29 cellular contexts compared by ENCODE assay signal in the genomic region with DNA sequence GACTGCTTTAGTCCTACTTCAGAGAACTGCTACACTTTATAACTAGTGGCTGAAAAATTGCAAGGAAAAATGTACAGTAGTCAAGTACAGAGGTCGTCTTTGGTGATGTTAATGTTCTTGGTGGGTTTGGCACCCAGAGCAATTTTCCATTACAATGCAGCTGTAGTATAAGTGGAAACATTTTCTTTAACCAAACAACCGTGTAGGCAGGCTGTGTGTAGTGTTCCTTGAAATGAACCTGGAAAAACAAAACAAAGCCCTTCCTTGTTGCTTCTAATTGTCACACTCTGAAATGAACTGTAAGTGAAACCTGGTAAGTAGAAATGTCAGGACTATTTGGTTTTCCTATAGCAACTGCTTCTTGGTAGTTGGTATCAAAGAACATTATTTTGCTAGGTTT.
DNase-seq lines count a peak whose midpoint lies in the region; ATAC-seq and TF ChIP-seq lines count a peak whose summit lies in the region.
"Had no signal": no experiment of that assay in that cellular context is flagged by ENCODE, and none has a peak within 500 bp of the region (broad histone marks: within the 10 kb centered on the region; RNA-seq: fewer than 3 reads in every experiment).

No MANE protein-coding gene starts in this region.

- DNase-seq in DMS153 (lab: John Stamatoyannopoulos, UW) (peak; percentile 27), DMS153 treated with DMSO at 0.1 percent for 48 hours (lab: John Stamatoyannopoulos, UW; ENCODE audit: unreplicated experiment) (no peak), SK-MEL-5 (ENCODE audit: low read depth, low spot score) (peak; percentile 32), fibroblast of the aortic adventitia (ENCODE audit: low read depth) (peak; percentile 15), osteocyte (ENCODE audit: extremely low spot score, unreplicated experiment) (no peak), heart left ventricle (no peak), MV-4-11 (lab: John Stamatoyannopoulos, UW) (no peak)
- no peak for DNase-seq in activated CD4-positive, alpha-beta T cell treated with anti-CD3 and anti-CD28 coated beads, Interleukin-2, amount 50 U/mL, for 4 hours
- DNase-seq: activated CD4-positive, alpha-beta T cell treated with anti-CD3 and anti-CD28 coated beads for 4 hours; activated CD8-positive, alpha-beta memory T cell treated with anti-CD3 and anti-CD28 coated beads, Interleukin-2, amount 10 ng/mL, durations not matched to agents 7 days and 5 days; body of pancreas; CD8-positive, alpha-beta T cell; effector memory CD8-positive, alpha-beta T cell; hypothalamus; lower lobe of right lung; NCI-H1694; NCI-H345; nucleus accumbens; Peyer's patch; spleen; stimulated activated CD4-positive, alpha-beta T cell treated with anti-CD3 and anti-CD28 coated beads, Interleukin-4, amount 100 ng/mL, for 24 hours; stimulated activated naive CD8-positive, alpha-beta T cell treated with anti-CD3 and anti-CD28 coated beads, Interleukin-15, Interleukin-2, amounts not matched to agents 100 U/mL and 50 U/mL, for 24 hours; T-helper 17 cell; transverse colon had no signal

- WGBS in heart left ventricle, 4 donors = 10 to 22% (median 16%) methylated on average over 2 of the region's 2 CpGs

- peaks cover 0 to 9% (median 2%) of the 10 kb centered on the region in 12 donors for H3K4me1 ChIP-seq in heart left ventricle
- H3K4me1 ChIP-seq: Peyer's patch, transverse colon had no signal

- intact Hi-C loops in heart left ventricle (cut with DNase I) = no loop called here

- H3K27ac ChIP-seq in heart left ventricle = peak overlapping the region in 1 of 12 donors; percentile 21
- H3K27ac ChIP-seq: 22Rv1, body of pancreas, lower lobe of right lung, Peyer's patch, SK-N-MC, spleen, transverse colon had no signal

- no peak for TF ChIP-seq POLR2A in heart left ventricle (IDR thresholded peaks at IDR 0.05)

- in situ Hi-C loops in SK-MEL-5 (cut with HindIII; ENCODE audit: low pct_unique_long_range_greater_than_20kb, low sequenced_read_pairs) = no loop called here

- no peaks in the 10 kb centered on the region for H3K9me3 ChIP-seq in heart left ventricle
- H3K9me3 ChIP-seq: body of pancreas, lower lobe of right lung, Peyer's patch, spleen, transverse colon had no signal

- H3K27me3 Mint-ChIP-seq in osteocyte (ENCODE audit: unreplicated experiment) = no peaks in the 10 kb centered on the region
- H3K27me3 Mint-ChIP-seq: activated CD8-positive, alpha-beta memory T cell treated with anti-CD3 and anti-CD28 coated beads, Interleukin-2, amount 10 ng/mL, durations not matched to agents 7 days and 5 days; T-helper 17 cell had no signal

- TF ChIP-seq CTCF in fibroblast of the aortic adventitia (IDR thresholded peaks at IDR 0.05; ENCODE audit: insufficient read depth, low read length) (no peak), osteocyte (IDR thresholded peaks at IDR 0.05) (no peak), heart left ventricle (IDR thresholded peaks at IDR 0.05) (no peak)

- no peak overlapping the region for H3K4me3 Mint-ChIP-seq in osteocyte (ENCODE audit: unreplicated experiment)
- H3K4me3 Mint-ChIP-seq: activated CD8-positive, alpha-beta memory T cell treated with anti-CD3 and anti-CD28 coated beads, Interleukin-2, amount 10 ng/mL, durations not matched to agents 7 days and 5 days; activated T-helper 1 cell treated with anti-CD3 and anti-CD28 coated beads, Interleukin-12 subunit alpha, Interleukin-12 subunit beta, Interleukin-2, Interleukin-4 antibody, amounts not matched to agents 30 ng/mL and 10 ng/mL and 1 ng/mL, durations not matched to agents 14 hours and 24 hours and 36 hours; CD8-positive, alpha-beta T cell; effector memory CD8-positive, alpha-beta T cell; T-helper 17 cell had no signal

- H3K27ac Mint-ChIP-seq in osteocyte (ENCODE audit: unreplicated experiment) = peak overlapping the region; percentile 24
- H3K27ac Mint-ChIP-seq: activated CD8-positive, alpha-beta memory T cell treated with anti-CD3 and anti-CD28 coated beads, Interleukin-2, amount 10 ng/mL, durations not matched to agents 7 days and 5 days; activated naive CD4-positive, alpha-beta T cell treated with anti-CD3 and anti-CD28 coated beads, Interleukin-2, amount 50 U/mL, for 72 hours; activated T-helper 1 cell treated with anti-CD3 and anti-CD28 coated beads, Interleukin-12 subunit alpha, Interleukin-12 subunit beta, Interleukin-2, Interleukin-4 antibody, amounts not matched to agents 30 ng/mL and 10 ng/mL and 1 ng/mL, durations not matched to agents 14 hours and 24 hours and 36 hours; CD8-positive, alpha-beta T cell; effector memory CD8-positive, alpha-beta T cell; T-helper 17 cell had no signal

- H3K9me3 Mint-ChIP-seq in osteocyte (ENCODE audit: unreplicated experiment) = no peaks in the 10 kb centered on the region
- H3K9me3 Mint-ChIP-seq: activated T-helper 1 cell treated with anti-CD3 and anti-CD28 coated beads, Interleukin-12 subunit alpha, Interleukin-12 subunit beta, Interleukin-2, Interleukin-4 antibody, amounts not matched to agents 30 ng/mL and 10 ng/mL and 1 ng/mL, durations not matched to agents 14 hours and 24 hours and 36 hours; CD8-positive, alpha-beta T cell; effector memory CD8-positive, alpha-beta T cell had no signal

- H3K36me3 ChIP-seq in heart left ventricle = no peaks in the 10 kb centered on the region
- H3K36me3 ChIP-seq: lower lobe of right lung, Peyer's patch, spleen, transverse colon had no signal

- no peaks in the 10 kb centered on the region for H3K27me3 ChIP-seq in heart left ventricle
- H3K27me3 ChIP-seq: body of pancreas, Peyer's patch, spleen, transverse colon had no signal

- no peak for ATAC-seq in heart left ventricle
- ATAC-seq: activated CD8-positive, alpha-beta memory T cell treated with anti-CD3 and anti-CD28 coated beads, Interleukin-2, amount 10 ng/mL, durations not matched to agents 7 days and 5 days; activated naive CD4-positive, alpha-beta T cell treated with anti-CD3 and anti-CD28 coated beads, Interleukin-2, amount 50 U/mL, for 72 hours; body of pancreas; CD8-positive, alpha-beta T cell; effector memory CD8-positive, alpha-beta T cell; K562; lower lobe of right lung; stimulated activated naive CD8-positive, alpha-beta T cell treated with anti-CD3 and anti-CD28 coated beads, Interleukin-15, Interleukin-2, amounts not matched to agents 100 U/mL and 50 U/mL, for 24 hours; T-helper 17 cell had no signal

- no peaks in the 10 kb centered on the region for H3K36me3 Mint-ChIP-seq in osteocyte (ENCODE audit: unreplicated experiment)
- H3K36me3 Mint-ChIP-seq: activated CD8-positive, alpha-beta memory T cell treated with anti-CD3 and anti-CD28 coated beads, Interleukin-2, amount 10 ng/mL, durations not matched to agents 7 days and 5 days; CD8-positive, alpha-beta T cell had no signal

- H3K4me3 ChIP-seq in fibroblast of the aortic adventitia (ENCODE audit: low read depth, low read length) (no peak overlapping the region), heart left ventricle (no peak overlapping the region)
- H3K4me3 ChIP-seq: body of pancreas, K562, lower lobe of right lung, Peyer's patch, SK-N-MC, spleen, transverse colon had no signal

- H3K4me1 Mint-ChIP-seq in osteocyte (ENCODE audit: unreplicated experiment) = peaks cover 14% of the 10 kb centered on the region

Comparison
In these comparisons a context has a peak if more than half of its experiments do, and no peak if none do; other contexts are left out.
1. DNase-seq: peak in DMS153 (single experiment), SK-MEL-5 (single experiment) and fibroblast of the aortic adventitia (single experiment); none in DMS153 treated with DMSO at 0.1 percent for 48 hours (single experiment), osteocyte (single experiment), heart left ventricle (0 of 5), activated CD4-positive, alpha-beta T cell treated with anti-CD3 and anti-CD28 coated beads, Interleukin-2, amount 50 U/mL, for 4 hours (0 of 2) and MV-4-11 (single experiment).